In genomic region chr19:36150586-36150985, GRCh38 we compare ENCODE assay signal across 18 cellular contexts. TPM values are rescaled to one million over a fixed set of nuclear protein-coding genes. Genes with fewer than 3 reads are reported as not detected.
DNase-seq lines count a peak whose midpoint lies in the region; ATAC-seq and TF ChIP-seq lines count a peak whose summit lies in the region.
"Had no signal": no experiment of that assay in that cellular context is flagged by ENCODE, and none has a peak within 500 bp of the region (broad histone marks: within the 10 kb centered on the region; RNA-seq: fewer than 3 reads in every experiment).

No MANE protein-coding gene starts in this region.

- H3K27me3 ChIP-seq in right cardiac atrium (ENCODE audit: control insufficient read depth, insufficient read depth) (no peaks in the 10 kb centered on the region), gastrocnemius medialis (no peaks in the 10 kb centered on the region), vagina (no peaks in the 10 kb centered on the region)

- TF ChIP-seq CTCF in gastrocnemius medialis (IDR thresholded peaks at IDR 0.05 in 4 of 5, conservative IDR thresholded peaks at IDR 0.05 in 1 of 5) (no peak), vagina (IDR thresholded peaks at IDR 0.05) (no peak)

- H3K4me1 ChIP-seq in right cardiac atrium (ENCODE audit: control insufficient read depth, insufficient read depth, low read length) (peaks cover 3% of the 10 kb centered on the region), gastrocnemius medialis (peaks cover 24 to 29% of the 10 kb centered on the region in 2 donors), vagina (peaks cover 28% of the 10 kb centered on the region)

- H3K36me3 ChIP-seq in gastrocnemius medialis, result peaks cover 6 to 50% of the 10 kb centered on the region in 2 donors
- peaks cover 0 to 50% of the 10 kb centered on the region in 2 donors for H3K36me3 ChIP-seq in vagina

- 51% methylated on average over 5 of the region's 5 CpGs for WGBS in right cardiac atrium

- DNase-seq in Right ventricle myocardium superior (peak; percentile 41), Right ventricle myocardium inferior (ENCODE audit: missing footprints) (no peak), right cardiac atrium (peak in 2 of 3 donors; percentile 37 to 57), gastrocnemius medialis (no peak), vagina (ENCODE audit: extremely low spot score in 2 of 2) (no peak), SKM-1 treated with dmso at 0.1 percent for 144 hours (lab: John Stamatoyannopoulos, UW; ENCODE audit: unreplicated experiment) (no peak), NCI-H526 (lab: John Stamatoyannopoulos, UW) (no peak)
- DNase-seq: activated CD4-positive, alpha-beta T cell treated with anti-CD3 and anti-CD28 coated beads for 48 hours; activated naive CD8-positive, alpha-beta T cell treated with anti-CD3 and anti-CD28 coated beads, Interleukin-2, amount 50 U/mL, for 24 hours; cerebellar nuclear complex; DND-41; nephron progenitor cell; stimulated activated CD4-positive, alpha-beta T cell treated with anti-CD3 and anti-CD28 coated beads, Interleukin-4, amount 100 ng/mL, for 24 hours had no signal

- ATAC-seq in Right ventricle myocardium superior (ENCODE audit: poor library complexity), result no peak
- no peak for ATAC-seq in Right ventricle myocardium inferior
- ATAC-seq in right cardiac atrium, result peak; percentile 1 to 2
- ATAC-seq in gastrocnemius medialis, result no peak
- ATAC-seq in HG03159 (IDR thresholded peaks at IDR 0.05; ENCODE audit: unreplicated experiment), result no peak

- H3K27ac ChIP-seq in right cardiac atrium (ENCODE audit: low read length) (peak overlapping the region; percentile 97), gastrocnemius medialis (peak overlapping the region; percentile 97 to 100 (median 100)), vagina (peak overlapping the region; percentile 96)
- H3K27ac ChIP-seq: 22Rv1, C4-2B had no signal

- peak overlapping the region; percentile 71 for H3K4me3 ChIP-seq in right cardiac atrium (ENCODE audit: low read length)
- H3K4me3 ChIP-seq in gastrocnemius medialis, result peak overlapping the region; percentile 80 to 90 (median 90)
- no peak overlapping the region for H3K4me3 ChIP-seq in vagina

- intact Hi-C loops in Right ventricle myocardium superior (cut with DNase I) (no loop called here), Right ventricle myocardium inferior (cut with DNase I) (no loop called here), right cardiac atrium (cut with DNase I) (no loop called here), gastrocnemius medialis (cut with DNase I; ENCODE audit: low total_unique reads) (loop anchor here (5.0 to 10.0 kb wide), 3 partner anchors 33 to 393 kb away; partner anchors contain the start of genes HSPB6, PROSER3, TBCB and ZNF146), vagina (cut with DNase I) (no loop called here)

- in situ Hi-C loops in gastrocnemius medialis (cut with MboI; ENCODE audit: low sequenced_read_pairs in 4 of 4), result no loop called here

- H3K9me3 ChIP-seq in right cardiac atrium (ENCODE audit: control insufficient read depth, low read length) (no peaks in the 10 kb centered on the region), gastrocnemius medialis (no peaks in the 10 kb centered on the region), vagina (no peaks in the 10 kb centered on the region)

- no peak for TF ChIP-seq POLR2A in gastrocnemius medialis (IDR thresholded peaks at IDR 0.05)
- no peak for TF ChIP-seq POLR2A in vagina (IDR thresholded peaks at IDR 0.05)

RNA-seq across cellular contexts. Expression of gene COX7A1, which starts 1.7 kb away (rescaled TPM):
- 3,311 TPM for total RNA-seq in Right ventricle myocardium superior
- 3,337 TPM for total RNA-seq in Right ventricle myocardium inferior
- total RNA-seq in right cardiac atrium, result 1,000 to 10,000 TPM; 1,675 to 2,458 (median 2,091) TPM
- 1,566 TPM for polyA plus RNA-seq in right cardiac atrium
- total RNA-seq in gastrocnemius medialis, result 100 to 1,000 TPM; 165 to 421 (median 223) TPM
- 33.1 TPM for total RNA-seq in vagina
- total RNA-seq: H4 had no signal

RNA-seq across cellular contexts. Expression of gene CAPNS1, which starts 10.7 kb away (rescaled TPM):
- total RNA-seq in Right ventricle myocardium superior (781 TPM), Right ventricle myocardium inferior (854 TPM), right cardiac atrium (100 to 1,000 TPM; 542 to 668 (median 632) TPM), gastrocnemius medialis (100 to 1,000 TPM in 3 of 4 donors, 10 to 100 TPM in 1; 94.8 to 252 (median 165) TPM), vagina (181 TPM)
- polyA plus RNA-seq in right cardiac atrium, result 726 TPM

RNA-seq across cellular contexts. Expression of gene TBCB, which starts 35.3 kb away (rescaled TPM):
- total RNA-seq in Right ventricle myocardium superior (95.8 TPM), Right ventricle myocardium inferior (114 TPM), right cardiac atrium (10 to 100 TPM; 76.8 to 99.7 (median 80.3) TPM), gastrocnemius medialis (100 to 1,000 TPM in 2 of 4 donors, 10 to 100 TPM in 2; 57.4 to 122 (median 96.7) TPM), vagina (105 TPM)
- polyA plus RNA-seq in right cardiac atrium, result 101 TPM

RNA-seq across cellular contexts. Expression of gene POLR2I, which starts 35.9 kb away (rescaled TPM):
- 145 TPM for total RNA-seq in Right ventricle myocardium superior
- total RNA-seq in Right ventricle myocardium inferior, result 145 TPM
- total RNA-seq in right cardiac atrium, result 100 to 1,000 TPM in 3 of 4 donors, 10 to 100 TPM in 1; 96.6 to 140 (median 122) TPM
- 121 TPM for polyA plus RNA-seq in right cardiac atrium
- 10 to 100 TPM; 61.0 to 88.7 (median 79.4) TPM for total RNA-seq in gastrocnemius medialis
- 108 TPM for total RNA-seq in vagina

RNA-seq across cellular contexts. Expression of gene OVOL3, which starts 39.6 kb away (rescaled TPM):
- total RNA-seq in Right ventricle myocardium superior, result not detected
- total RNA-seq in Right ventricle myocardium inferior, result not detected
- total RNA-seq in right cardiac atrium, result not detected
- not detected for polyA plus RNA-seq in right cardiac atrium
- total RNA-seq in gastrocnemius medialis, result not detected
- not detected for total RNA-seq in vagina
- total RNA-seq: H4, liver had no signal
- polyA plus RNA-seq: liver had no signal

Comparison
In these comparisons a context has a peak if more than half of its experiments do, and no peak if none do; other contexts are left out.
1. ATAC-seq: peak in right cardiac atrium (2 of 2); none in Right ventricle myocardium superior (single experiment), Right ventricle myocardium inferior (single experiment), gastrocnemius medialis (0 of 2) and HG03159 (single experiment).
2. DNase-seq: peak in Right ventricle myocardium superior (single experiment) and right cardiac atrium (2 of 3); none in Right ventricle myocardium inferior (single experiment), gastrocnemius medialis (0 of 2), vagina (0 of 2), SKM-1 treated with dmso at 0.1 percent for 144 hours (single experiment) and NCI-H526 (0 of 2).
3. H3K4me3 ChIP-seq: peak in right cardiac atrium (single experiment) and gastrocnemius medialis (4 of 4); none in vagina (0 of 2).
4. Peak in every context shown above with its lines, with median percentiles within 50 percentile points of each other: H3K27ac ChIP-seq.